In the genomic region with DNA sequence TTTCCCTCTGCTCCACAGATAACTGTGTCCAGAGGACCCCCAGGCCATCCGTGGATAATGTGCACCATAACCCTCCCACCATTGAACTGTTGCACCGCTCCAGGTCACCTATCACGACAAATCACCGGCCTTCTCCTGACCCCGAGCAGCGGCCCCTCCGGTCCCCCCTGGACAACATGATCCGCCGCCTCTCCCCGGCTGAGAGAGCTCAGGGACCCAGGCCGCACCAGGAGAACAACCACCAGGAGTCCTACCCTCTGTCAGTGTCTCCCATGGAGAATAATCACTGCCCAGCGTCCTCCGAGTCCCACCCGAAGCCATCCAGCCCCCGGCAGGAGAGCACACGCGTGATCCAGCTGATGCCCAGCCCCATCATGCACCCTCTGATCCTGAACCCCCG, we compare ENCODE assay signal across 17 cellular contexts.
"Had no signal": no experiment of that assay in that cellular context is flagged by ENCODE, and none has a peak within 500 bp of the region (broad histone marks: within the 10 kb centered on the region; RNA-seq: fewer than 3 reads in every experiment).

No MANE protein-coding gene starts in this region.

- H3K27ac Mint-ChIP-seq: immature natural killer cell; memory B cell; natural killer cell; progenitor cell of endocrine pancreas; stimulated activated naive CD8-positive, alpha-beta T cell treated with anti-CD3 and anti-CD28 coated beads, Interleukin-15, amount 100 ng/mL, for 72 hours had no signal

- H3K27me3 Mint-ChIP-seq: memory B cell; progenitor cell of endocrine pancreas; stimulated activated naive CD8-positive, alpha-beta T cell treated with anti-CD3 and anti-CD28 coated beads, Interleukin-15, amount 100 ng/mL, for 72 hours had no signal

- H3K4me1 Mint-ChIP-seq: immature natural killer cell, memory B cell, natural killer cell had no signal

- DNase-seq: dermis blood vessel endothelial cell; effector memory CD4-positive, alpha-beta T cell; hypothalamus; immature natural killer cell; islet precursor cell; left ventricle myocardium superior; lower lobe of right lung; natural killer cell; right lobe of liver; small intestine; stimulated activated CD4-positive, alpha-beta T cell treated with anti-CD3 and anti-CD28 coated beads, Interleukin-15, amount 100 ng/mL, for 24 hours; stimulated activated CD4-positive, alpha-beta T cell treated with anti-CD3 and anti-CD28 coated beads, Interleukin-2, amount 100 ng/mL, for 48 hours; stimulated activated naive CD4-positive, alpha-beta T cell; stimulated activated naive CD8-positive, alpha-beta T cell treated with anti-CD3 and anti-CD28 coated beads, Interleukin-15, amount 100 ng/mL, for 72 hours; transverse colon had no signal

- ATAC-seq: left ventricle myocardium superior; lower lobe of right lung; natural killer cell; stimulated activated naive CD8-positive, alpha-beta T cell treated with anti-CD3 and anti-CD28 coated beads, Interleukin-15, amount 100 ng/mL, for 72 hours had no signal

- H3K4me3 Mint-ChIP-seq: immature natural killer cell; memory B cell; natural killer cell; stimulated activated naive CD8-positive, alpha-beta T cell treated with anti-CD3 and anti-CD28 coated beads, Interleukin-15, amount 100 ng/mL, for 72 hours had no signal
